ENCODE assay signal across 24 cellular contexts in the genomic region with DNA sequence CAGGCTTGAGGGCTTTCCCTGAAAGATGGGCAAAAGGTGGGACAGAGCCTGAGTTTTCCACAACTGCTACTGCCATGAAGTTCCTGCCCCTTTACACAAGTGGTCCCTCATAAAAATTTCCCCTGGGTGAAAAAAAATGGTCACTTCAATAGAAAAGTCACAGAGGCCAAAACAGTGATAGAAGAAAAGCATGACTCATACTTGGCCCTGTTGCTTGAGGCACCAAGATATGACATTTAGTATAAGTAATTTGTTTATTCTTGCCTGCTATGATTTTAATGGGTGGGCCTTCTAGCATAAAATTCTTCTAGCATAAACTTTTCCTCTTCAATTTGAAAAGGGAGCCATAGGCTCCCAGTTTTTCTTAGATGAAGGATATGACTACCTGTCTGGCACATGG.
DNase-seq lines count a peak whose midpoint lies in the region; ATAC-seq and TF ChIP-seq lines count a peak whose summit lies in the region.
"Had no signal": no experiment of that assay in that cellular context is flagged by ENCODE, and none has a peak within 500 bp of the region (broad histone marks: within the 10 kb centered on the region; RNA-seq: fewer than 3 reads in every experiment).

No MANE protein-coding gene starts in this region.

- H3K4me3 Mint-ChIP-seq in naive thymus-derived CD8-positive, alpha-beta T cell, result no peak overlapping the region
- H3K4me3 Mint-ChIP-seq: CD8-positive, alpha-beta memory T cell; H9; IgD-negative memory B cell had no signal

- H3K9ac ChIP-seq in GM23248 (no peak overlapping the region), PC-3 (ENCODE audit: low read length) (no peak overlapping the region)

- POLR2A ChIA-PET in PC-3 (lab: Charles Lee; ENCODE audit: unreplicated experiment), result no interaction called here
- POLR2A ChIA-PET in naive thymus-derived CD8-positive, alpha-beta T cell (lab: Charles Lee), result no interaction called here

- H3K4me3 ChIP-seq in GM23248 (no peak overlapping the region), PC-3 (ENCODE audit: low read length) (no peak overlapping the region), fibroblast of the aortic adventitia (ENCODE audit: low read depth, low read length) (no peak overlapping the region)
- H3K4me3 ChIP-seq: GM12878, MG63 had no signal

- no peaks in the 10 kb centered on the region for H3K27me3 ChIP-seq in GM23248 (replicated peaks; ENCODE audit: insufficient read depth)
- no peaks in the 10 kb centered on the region for H3K27me3 ChIP-seq in PC-3 (ENCODE audit: low read length)
- H3K27me3 ChIP-seq: MG63 had no signal

- H3F3A ChIP-seq in GM23248 (ENCODE audit: insufficient read depth) (no peaks in the 10 kb centered on the region; the same call in 1 of the 2 replicates), PC-3 (ENCODE audit: low read length, unreplicated experiment) (no peaks in the 10 kb centered on the region)

- peaks cover 0 to 5% (median 0%) of the 10 kb centered on the region in 4 donors for H3K4me1 Mint-ChIP-seq in naive thymus-derived CD8-positive, alpha-beta T cell
- H3K4me1 Mint-ChIP-seq: H9, IgD-negative memory B cell had no signal

- ATAC-seq in PC-3 (peak; percentile 77), HG02678 (IDR thresholded peaks at IDR 0.05; ENCODE audit: unreplicated experiment) (no peak)
- ATAC-seq in naive thymus-derived CD8-positive, alpha-beta T cell, result no peak
- ATAC-seq: GM12878 had no signal

- no peak overlapping the region for H3K4me2 ChIP-seq in GM23248 (ENCODE audit: unreplicated experiment)
- H3K4me2 ChIP-seq in PC-3 (ENCODE audit: low read length), result peak overlapping the region; percentile 12; the same call in 1 of the 2 replicates

- 0 out of 2 replicates have a peak, but pooled peaks cover 8% of the 10 kb centered on the region for H3K4me1 ChIP-seq in GM23248 (ENCODE audit: insufficient read depth)
- peaks cover 11% of the 10 kb centered on the region; the same call in 1 of the 2 replicates for H3K4me1 ChIP-seq in PC-3 (ENCODE audit: insufficient read depth, low read length)

- H3K27ac ChIP-seq in GM23248 (no peak overlapping the region), PC-3 (ENCODE audit: low read length) (no peak overlapping the region)
- H3K27ac ChIP-seq: 22Rv1, C4-2B had no signal

- no peaks in the 10 kb centered on the region for H4K20me1 ChIP-seq in GM23248 (ENCODE audit: insufficient read depth)
- H4K20me1 ChIP-seq in PC-3 (ENCODE audit: low read length), result no peaks in the 10 kb centered on the region

- intact Hi-C loops in PC-3 (cut with micrococcal nuclease), result no loop called here

- H3K9me3 Mint-ChIP-seq in naive thymus-derived CD8-positive, alpha-beta T cell, result peaks cover 0 to 13% (median 6%) of the 10 kb centered on the region in 9 donors

- H3K79me2 ChIP-seq in GM23248 (ENCODE audit: insufficient read depth) (no peaks in the 10 kb centered on the region), PC-3 (ENCODE audit: low read length) (no peaks in the 10 kb centered on the region)

- no peaks in the 10 kb centered on the region for H3K27me3 Mint-ChIP-seq in naive thymus-derived CD8-positive, alpha-beta T cell
- H3K27me3 Mint-ChIP-seq: IgD-negative memory B cell had no signal

- H3K36me3 ChIP-seq in GM23248 (ENCODE audit: low read depth) (peaks cover 7% of the 10 kb centered on the region; the same call in 1 of the 2 replicates), PC-3 (ENCODE audit: low read depth, low read length) (no peaks in the 10 kb centered on the region)
- H3K36me3 ChIP-seq: MG63 had no signal

- in situ Hi-C loops in GM23248 (cut with MboI), result no loop called here

- CTCF ChIA-PET in PC-3 (lab: Charles Lee), result no interaction called here

- no TSS peak for BruUV-seq in PC-3 (replicated peaks; lab: Mats Ljungman, UMichigan)

- peaks cover 11 to 46% (median 35%) of the 10 kb centered on the region in 3 donors for H3K36me3 Mint-ChIP-seq in naive thymus-derived CD8-positive, alpha-beta T cell
- H3K36me3 Mint-ChIP-seq: IgD-negative memory B cell had no signal

- DNase-seq in DMS53 (lab: John Stamatoyannopoulos, UW) (peak; percentile 14), DMS53 treated with DMSO at 0.1 percent for 48 hours (lab: John Stamatoyannopoulos, UW; ENCODE audit: unreplicated experiment) (no peak), GM23248 (peak; percentile 18), PC-3 (peak; percentile 26), fibroblast of the aortic adventitia (ENCODE audit: low read depth) (peak; percentile 18), Kasumi-1 (lab: John Stamatoyannopoulos, UW) (no peak)
- DNase-seq in naive thymus-derived CD8-positive, alpha-beta T cell, result no peak
- DNase-seq: Calu3; CD8-positive, alpha-beta memory T cell; DMS153; H9; MG63; NCI-H1048; NCI-H1417 treated with DMSO at 0.1 percent for 48 hours; NCI-H2029; NCI-H524 treated with DMSO at 0.1 percent for 48 hours; Right ventricle myocardium superior; SW 1271; T-helper 2 cell had no signal

- no peak for TF ChIP-seq CTCF in PC-3 (conservative IDR thresholded peaks at IDR 0.05; ENCODE audit: low read depth, low read length)
- TF ChIP-seq CTCF in fibroblast of the aortic adventitia (IDR thresholded peaks at IDR 0.05; ENCODE audit: insufficient read depth, low read length), result no peak

- peaks cover 3% of the 10 kb centered on the region for H3K9me3 ChIP-seq in GM23248 (ENCODE audit: low read depth)
- H3K9me3 ChIP-seq in PC-3 (ENCODE audit: low read length), result no peaks in the 10 kb centered on the region
- H3K9me3 ChIP-seq: MG63 had no signal

- H3K9me2 ChIP-seq in GM23248 (ENCODE audit: insufficient read depth) (no peaks in the 10 kb centered on the region), PC-3 (replicated peaks; ENCODE audit: low read length) (no peaks in the 10 kb centered on the region)

- no peak overlapping the region for H2AFZ ChIP-seq in GM23248
- H2AFZ ChIP-seq in PC-3 (ENCODE audit: low read length), result no peak overlapping the region

- H3K27ac Mint-ChIP-seq in naive thymus-derived CD8-positive, alpha-beta T cell, result no peak overlapping the region
- H3K27ac Mint-ChIP-seq: CD8-positive, alpha-beta memory T cell; H9; IgD-negative memory B cell had no signal

Comparison
In these comparisons a context has a peak if more than half of its experiments do, and no peak if none do; other contexts are left out.
1. DNase-seq: peak in DMS53 (single experiment), GM23248 (single experiment), PC-3 (single experiment) and fibroblast of the aortic adventitia (single experiment); none in DMS53 treated with DMSO at 0.1 percent for 48 hours (single experiment), naive thymus-derived CD8-positive, alpha-beta T cell (0 of 10) and Kasumi-1 (0 of 2).